15 cellular contexts compared by ENCODE assay signal in genomic region chr20:1536893-1537730, GRCh38. TPM values are rescaled to one million over a fixed set of nuclear protein-coding genes. Genes with fewer than 3 reads are reported as not detected.
DNase-seq lines count a peak whose midpoint lies in the region; ATAC-seq and TF ChIP-seq lines count a peak whose summit lies in the region.
"Had no signal": no experiment of that assay in that cellular context is flagged by ENCODE, and none has a peak within 500 bp of the region (broad histone marks: within the 10 kb centered on the region; RNA-seq: fewer than 3 reads in every experiment).

No MANE protein-coding gene starts in this region.

- CTCF ChIA-PET in activated CD8-positive, alpha-beta memory T cell treated with anti-CD3 and anti-CD28 coated beads, Interleukin-2, amount 10 ng/mL, durations not matched to agents 7 days and 5 days (lab: Charles Lee): interaction anchor here (1.1 to 1.2 kb wide), 2 partner anchors 227 to 240 kb away, joined by 3 to 4 read pairs; no protein-coding TSS in a partner anchor

- H3K27ac ChIP-seq in right cardiac atrium (ENCODE audit: low read length): peak overlapping the region; percentile 46
- H3K27ac ChIP-seq in thoracic aorta: peak overlapping the region in 1 of 2 donors; percentile 60

- H3K27ac Mint-ChIP-seq in activated naive CD4-positive, alpha-beta T cell treated with anti-CD3 and anti-CD28 coated beads, Interleukin-2, amount 50 U/mL, for 24 hours: peak overlapping the region; percentile 20
- H3K27ac Mint-ChIP-seq in activated CD8-positive, alpha-beta memory T cell treated with anti-CD3 and anti-CD28 coated beads, Interleukin-2, amount 10 ng/mL, durations not matched to agents 7 days and 5 days: no peak overlapping the region

- no peak overlapping the region for H3K4me3 Mint-ChIP-seq in activated naive CD4-positive, alpha-beta T cell treated with anti-CD3 and anti-CD28 coated beads, Interleukin-2, amount 50 U/mL, for 24 hours
- H3K4me3 Mint-ChIP-seq in activated CD8-positive, alpha-beta memory T cell treated with anti-CD3 and anti-CD28 coated beads, Interleukin-2, amount 10 ng/mL, durations not matched to agents 7 days and 5 days: no peak overlapping the region

- DNase-seq in activated naive CD4-positive, alpha-beta T cell treated with anti-CD3 and anti-CD28 coated beads, Interleukin-2, amount 50 U/mL, for 16 hours: no peak
- DNase-seq in UCSD-AML1 (lab: John Stamatoyannopoulos, UW; ENCODE audit: unreplicated experiment): peak; percentile 63
- DNase-seq in right cardiac atrium: peak in 2 of 3 donors; percentile 51 to 55
- DNase-seq in thoracic aorta (ENCODE audit: low spot score): no peak
- DNase-seq in NCI-H2196 treated with DMSO at 0.1 percent for 48 hours (lab: John Stamatoyannopoulos, UW; ENCODE audit: unreplicated experiment): no peak
- DNase-seq in activated CD8-positive, alpha-beta memory T cell treated with anti-CD3 and anti-CD28 coated beads, Interleukin-2, amount 10 ng/mL, durations not matched to agents 7 days and 5 days: no peak
- DNase-seq in medulla oblongata (ENCODE audit: extremely low spot score): no peak
- DNase-seq: effector CD8-positive, alpha-beta T cell; MG63; NCI-H69 had no signal

- TF ChIP-seq CTCF in thoracic aorta (IDR thresholded peaks at IDR 0.05): no peak

- no peaks in the 10 kb centered on the region for H3K36me3 Mint-ChIP-seq in activated naive CD4-positive, alpha-beta T cell treated with anti-CD3 and anti-CD28 coated beads, Interleukin-2, amount 50 U/mL, for 24 hours
- H3K36me3 Mint-ChIP-seq in activated CD8-positive, alpha-beta memory T cell treated with anti-CD3 and anti-CD28 coated beads, Interleukin-2, amount 10 ng/mL, durations not matched to agents 7 days and 5 days: no peaks in the 10 kb centered on the region

- ATAC-seq in right cardiac atrium (peak; percentile 47 to 52), thoracic aorta (ENCODE audit: insufficient number of reproducible peaks, low FRiP score, low read depth) (no peak)
- ATAC-seq in activated CD8-positive, alpha-beta memory T cell treated with anti-CD3 and anti-CD28 coated beads, Interleukin-2, amount 10 ng/mL, durations not matched to agents 7 days and 5 days: no peak
- ATAC-seq: left colon had no signal

- H3K27me3 Mint-ChIP-seq in activated naive CD4-positive, alpha-beta T cell treated with anti-CD3 and anti-CD28 coated beads, Interleukin-2, amount 50 U/mL, for 24 hours: no peaks in the 10 kb centered on the region
- H3K27me3 Mint-ChIP-seq in activated CD8-positive, alpha-beta memory T cell treated with anti-CD3 and anti-CD28 coated beads, Interleukin-2, amount 10 ng/mL, durations not matched to agents 7 days and 5 days: peaks cover 4% of the 10 kb centered on the region

- H3K36me3 ChIP-seq in thoracic aorta: no peaks in the 10 kb centered on the region
- H3K36me3 ChIP-seq: MG63, pancreas had no signal

- no peaks in the 10 kb centered on the region for H3K27me3 ChIP-seq in right cardiac atrium (ENCODE audit: control insufficient read depth, insufficient read depth)
- H3K27me3 ChIP-seq in thoracic aorta (replicated peaks; ENCODE audit: insufficient read depth): no peaks in the 10 kb centered on the region
- H3K27me3 ChIP-seq: MG63, pancreas, testis had no signal

- H3K4me3 ChIP-seq in right cardiac atrium (ENCODE audit: low read length): no peak overlapping the region
- H3K4me3 ChIP-seq in thoracic aorta: peak overlapping the region; percentile 46
- H3K4me3 ChIP-seq: MG63, pancreas, testis had no signal

- intact Hi-C loops in right cardiac atrium (cut with DNase I): no loop called here

- H3K4me1 Mint-ChIP-seq in activated naive CD4-positive, alpha-beta T cell treated with anti-CD3 and anti-CD28 coated beads, Interleukin-2, amount 50 U/mL, for 24 hours: peaks cover 23% of the 10 kb centered on the region
- no peaks in the 10 kb centered on the region for H3K4me1 Mint-ChIP-seq in activated CD8-positive, alpha-beta memory T cell treated with anti-CD3 and anti-CD28 coated beads, Interleukin-2, amount 10 ng/mL, durations not matched to agents 7 days and 5 days

- H3K4me1 ChIP-seq in right cardiac atrium (ENCODE audit: control insufficient read depth, insufficient read depth, low read length): no peaks in the 10 kb centered on the region
- H3K4me1 ChIP-seq in thoracic aorta (ENCODE audit: control insufficient read depth in 1 of 2, low read depth in 2 of 2): no peaks in the 10 kb centered on the region
- H3K4me1 ChIP-seq: pancreas, testis had no signal

- peaks cover 15% of the 10 kb centered on the region for H3K9me3 Mint-ChIP-seq in activated naive CD4-positive, alpha-beta T cell treated with anti-CD3 and anti-CD28 coated beads, Interleukin-2, amount 50 U/mL, for 24 hours
- H3K9me3 Mint-ChIP-seq in activated CD8-positive, alpha-beta memory T cell treated with anti-CD3 and anti-CD28 coated beads, Interleukin-2, amount 10 ng/mL, durations not matched to agents 7 days and 5 days (ENCODE audit: low read depth): no peaks in the 10 kb centered on the region

- H3K9me3 ChIP-seq in right cardiac atrium (ENCODE audit: control insufficient read depth, low read length) (no peaks in the 10 kb centered on the region), thoracic aorta (no peaks in the 10 kb centered on the region)
- H3K9me3 ChIP-seq: MG63, pancreas, testis had no signal

- 69% methylated on average over 11 of the region's 11 CpGs for WGBS in right cardiac atrium

RNA-seq across cellular contexts. Expression of gene SIRPD, which starts 20.4 kb away (rescaled TPM):
- total RNA-seq in right cardiac atrium: not detected
- not detected for polyA plus RNA-seq in right cardiac atrium
- total RNA-seq in thoracic aorta: not detected
- under 1 TPM in 1 of 2 experiments, not detected in 1; 0.19 TPM for total RNA-seq in activated CD8-positive, alpha-beta memory T cell treated with anti-CD3 and anti-CD28 coated beads, Interleukin-2, amount 10 ng/mL, durations not matched to agents 7 days and 5 days
- total RNA-seq: A673, left colon, pancreas had no signal
- polyA plus RNA-seq: pancreas had no signal

RNA-seq across cellular contexts. Expression of gene SIRPB2, which starts 45.9 kb away (rescaled TPM):
- total RNA-seq in right cardiac atrium (1 to 10 TPM; 2.6 to 5.4 (median 4.9) TPM), thoracic aorta (10 to 100 TPM; 11.0 to 29.8 TPM)
- 1.8 TPM for polyA plus RNA-seq in right cardiac atrium
- not detected for total RNA-seq in activated CD8-positive, alpha-beta memory T cell treated with anti-CD3 and anti-CD28 coated beads, Interleukin-2, amount 10 ng/mL, durations not matched to agents 7 days and 5 days

Comparison
In these comparisons a context has a peak if more than half of its experiments do, and no peak if none do; other contexts are left out.
1. DNase-seq: peak in UCSD-AML1 (single experiment) and right cardiac atrium (2 of 3); none in activated naive CD4-positive, alpha-beta T cell treated with anti-CD3 and anti-CD28 coated beads, Interleukin-2, amount 50 U/mL, for 16 hours (single experiment), thoracic aorta (single experiment), NCI-H2196 treated with DMSO at 0.1 percent for 48 hours (single experiment), activated CD8-positive, alpha-beta memory T cell treated with anti-CD3 and anti-CD28 coated beads, Interleukin-2, amount 10 ng/mL, durations not matched to agents 7 days and 5 days (single experiment) and medulla oblongata (single experiment).
2. ATAC-seq: peak in right cardiac atrium (2 of 2); none in thoracic aorta (single experiment) and activated CD8-positive, alpha-beta memory T cell treated with anti-CD3 and anti-CD28 coated beads, Interleukin-2, amount 10 ng/mL, durations not matched to agents 7 days and 5 days (single experiment).